Comparison of ENCODE assay signal across 10 cellular contexts in genomic region chr3:159787191-159787590, GRCh38. TPM values are rescaled to one million over a fixed set of nuclear protein-coding genes. Genes with fewer than 3 reads are reported as not detected.
A peak's percentile ranks its signal among the peaks of the same experiment; 100 is the strongest.
DNase-seq lines count a peak whose midpoint lies in the region; ATAC-seq, FAIRE-seq and TF ChIP-seq lines count a peak whose summit lies in the region.
"Had no signal": no experiment of that assay in that cellular context is flagged by ENCODE, and none has a peak within 500 bp of the region (broad histone marks: within the 10 kb centered on the region; RNA-seq: fewer than 3 reads in every experiment).

No MANE protein-coding gene starts in this region.

- no peak for TF ChIP-seq POLR2A in heart left ventricle (IDR thresholded peaks at IDR 0.05)
- no peak for TF ChIP-seq POLR2A in K562 (conservative IDR thresholded peaks at IDR 0.05)

- H3K4me2 ChIP-seq in K562 (ENCODE audit: insufficient read depth, low read length) = no peak overlapping the region

- in situ Hi-C loops in K562 (cut with MboI) = no loop called here
- in situ Hi-C loops in HAP-1 (cut with MboI; ENCODE audit: low sequenced_read_pairs) = no loop called here

- POLR2A ChIA-PET in K562 (lab: Yijun Ruan, JAX) = no interaction called here

- no peaks in the 10 kb centered on the region for H3K36me3 ChIP-seq in heart left ventricle
- no peaks in the 10 kb centered on the region for H3K36me3 ChIP-seq in K562 (ENCODE audit: control insufficient read depth, insufficient read depth, low read length)
- no peaks in the 10 kb centered on the region for H3K36me3 ChIP-seq in HAP-1 (replicated peaks)
- H3K36me3 ChIP-seq: spleen had no signal

- WGBS in heart left ventricle, 4 donors = 64 to 73% (median 69%) methylated on average over 4 of the region's 4 CpGs
- 0% methylated on average over 4 of the region's 4 CpGs for WGBS in K562 (ENCODE audit: insufficient coverage, low coverage, missing lambda C conversion rate)

- H3K9me3 ChIP-seq in heart left ventricle (no peaks in the 10 kb centered on the region), K562 (replicated peaks; ENCODE audit: control insufficient read depth, insufficient read depth, low read depth, low read length) (no peaks in the 10 kb centered on the region), HAP-1 (no peaks in the 10 kb centered on the region)
- H3K9me3 ChIP-seq: spleen had no signal

- BruUV-seq in K562 (replicated peaks; lab: Mats Ljungman, UMichigan) = no TSS peak

- no peak for TF ChIP-seq EP300 in K562 (IDR thresholded peaks at IDR 0.05; ENCODE audit: low read length)

- no peaks in the 10 kb centered on the region for H4K20me1 ChIP-seq in K562 (replicated peaks; ENCODE audit: control insufficient read depth, insufficient read depth, low read length)

- H3K79me2 ChIP-seq in K562 (ENCODE audit: control insufficient read depth, insufficient read depth, low read length) = no peaks in the 10 kb centered on the region

- H3K27me3 ChIP-seq in heart left ventricle = no peaks in the 10 kb centered on the region
- H3K27me3 ChIP-seq in K562 (ENCODE audit: control insufficient read depth in 2 of 2, insufficient read depth in 2 of 2, low read length in 2 of 2) = no peaks in the 10 kb centered on the region
- no peaks in the 10 kb centered on the region for H3K27me3 ChIP-seq in HAP-1 (ENCODE audit: low read depth)
- H3K27me3 ChIP-seq: spleen had no signal

- peak overlapping the region in 3 of 12 donors; percentile 5 to 71 (median 36) for H3K27ac ChIP-seq in heart left ventricle
- no peak overlapping the region for H3K27ac ChIP-seq in K562 (ENCODE audit: extremely low read depth, low read depth, low read length)
- H3K27ac ChIP-seq: spleen had no signal

- no peak overlapping the region for H2AFZ ChIP-seq in K562 (ENCODE audit: low read depth, low read length)

- H3K4me1 ChIP-seq in heart left ventricle (peaks cover 0 to 45% (median 22%) of the 10 kb centered on the region in 12 donors), K562 (replicated peaks in 1 of 2; ENCODE audit: control insufficient read depth in 2 of 2, insufficient read depth in 2 of 2, low read length in 2 of 2) (no peaks in the 10 kb centered on the region), HAP-1 (peaks cover 19% of the 10 kb centered on the region)
- H3K4me1 ChIP-seq: spleen had no signal

- TF ChIP-seq CTCF in heart left ventricle (IDR thresholded peaks at IDR 0.05) = no peak
- no peak for TF ChIP-seq CTCF in K562 (IDR thresholded peaks at IDR 0.05 in 2 of 3, conservative IDR thresholded peaks at IDR 0.05 in 1 of 3; ENCODE audit: insufficient read depth in 2 of 3, low read depth in 1 of 3, low read length in 3 of 3)

- no peaks in the 10 kb centered on the region for H3K9me1 ChIP-seq in K562 (ENCODE audit: control insufficient read depth, insufficient read depth, low read length)

- H3K9ac ChIP-seq in K562 (ENCODE audit: insufficient read depth in 1 of 2, low read depth in 2 of 2, low read length in 2 of 2) = no peak overlapping the region

- no peak for TF ChIP-seq RAD21 in K562 (CRISPR knock-in tag; conservative IDR thresholded peaks at IDR 0.05 in 1 of 2, IDR thresholded peaks at IDR 0.05 in 1 of 2)

- CTCF ChIA-PET in K562 (lab: Yijun Ruan, JAX; ENCODE audit: low intra/inter-chr PET ratio) = no interaction called here

- peak in 3 of 4 donors; percentile 33 to 54 (median 37) for ATAC-seq in heart left ventricle
- no peak for ATAC-seq in K562
- peak; percentile 61 for ATAC-seq in left lobe of liver
- no peak for ATAC-seq in HG03045 (IDR thresholded peaks at IDR 0.05; ENCODE audit: unreplicated experiment)
- ATAC-seq in HG02970 (IDR thresholded peaks at IDR 0.05; ENCODE audit: low FRiP score, unreplicated experiment) = no peak

- H3K4me3 ChIP-seq in heart left ventricle = no peak overlapping the region
- no peak overlapping the region for H3K4me3 ChIP-seq in K562
- H3K4me3 ChIP-seq in HAP-1 = no peak overlapping the region
- H3K4me3 ChIP-seq: spleen had no signal

- no peak for DNase-seq in heart left ventricle
- DNase-seq in cardiac septum (ENCODE audit: low spot score) = no peak
- no peak for DNase-seq in K562 (ENCODE audit: extremely low read depth in 1 of 4, low spot score in 3 of 4)
- DNase-seq in left lobe of liver (ENCODE audit: low spot score) = peak; percentile 68
- DNase-seq in stimulated activated CD4-positive, alpha-beta T cell treated with anti-CD3 and anti-CD28 coated beads, Interleukin-4, amount 100 ng/mL, for 4 hours = no peak
- DNase-seq in HAP-1 (ENCODE audit: low spot score in 2 of 2) = no peak
- DNase-seq: Karpas-422, spleen had no signal

- FAIRE-seq in K562 (lab: Jason Lieb, UNC) = no peak

- intact Hi-C loops in heart left ventricle (cut with DNase I) (no loop called here), cardiac septum (cut with DNase I) (no loop called here), K562 (cut with micrococcal nuclease) (no loop called here)

TF ChIP-seq in K562, 482 proteins besides CTCF, POLR2A, EP300 and RAD21 (continues in another document):
- no peak for TF ChIP-seq HMBOX1 (IDR thresholded peaks at IDR 0.05)
- TF ChIP-seq BRD4 (IDR thresholded peaks at IDR 0.05) = no peak
- TF ChIP-seq ZBTB9 (CRISPR knock-in tag; IDR thresholded peaks at IDR 0.05) = no peak
- TF ChIP-seq ZNF175 (CRISPR knock-in tag; IDR thresholded peaks at IDR 0.05; ENCODE audit: low read depth) = no peak
- TF ChIP-seq CREBBP (IDR thresholded peaks at IDR 0.05; ENCODE audit: low read depth, low read length) = no peak
- peak; percentile 38; the same call in 1 of the 2 replicates for TF ChIP-seq NFE2 (IDR thresholded peaks at IDR 0.05; ENCODE audit: low read depth)
- TF ChIP-seq PBX2 (CRISPR knock-in tag; IDR thresholded peaks at IDR 0.05; ENCODE audit: low read depth) = no peak
- TF ChIP-seq PBX2 (tag; conservative IDR thresholded peaks at IDR 0.05; ENCODE audit: low read depth) = no peak
- TF ChIP-seq HNRNPUL1 (IDR thresholded peaks at IDR 0.05; ENCODE audit: low read length) = no peak
- TF ChIP-seq GTF2F1 (IDR thresholded peaks at IDR 0.05; ENCODE audit: low read depth, low read length) = no peak

RNA-seq across cellular contexts. Expression of gene SCHIP1, which starts 52.5 kb away (rescaled TPM):
- total RNA-seq in heart left ventricle (100 to 1,000 TPM in 1 of 9 donors, 10 to 100 TPM in 8; 38.8 to 137 (median 49.9) TPM), cardiac septum (52.3 TPM), K562 (2014; rRNA removed) (not detected in 2 replicates), K562 (2014; rRNA removed; fragmentation: Illumina TruSeq; extraction: Trizol) (not detected in 2 replicates), K562 (2015; rRNA removed; fragmentation: Illumina TruSeq; extraction: Trizol) (not detected in 2 replicates), K562 (2021) (not detected in 2 replicates), left lobe of liver (2.3 TPM)
- polyA plus RNA-seq in heart left ventricle (100 to 1,000 TPM in 1 of 2 donors, 10 to 100 TPM in 1; 23.8 to 100 TPM), K562 (2011; rRNA removed) (not detected in 2 replicates), K562 (2014; fragmentation: Illumina TruSeq; extraction: Trizol) (not detected in 2 replicates), K562 (2014; fragmentation: Nextera tagmentation; extraction: Ambion mirVana) (not detected), K562 (2014; rRNA removed) (not detected in 2 replicates)
- total RNA-seq in K562 (2011; cell fraction: chromatin; rRNA removed; ENCODE audit: low replicate concordance) = not detected in 2 replicates
- not detected in 2 replicates for total RNA-seq in K562 (2011; cell fraction: nucleolus; rRNA removed)
- total RNA-seq in K562 (2011; cell fraction: nucleoplasm; rRNA removed) = not detected in 2 replicates
- polyA plus RNA-seq in K562 (2011; cell fraction: cytosol; rRNA removed) = not detected in 2 replicates
- polyA plus RNA-seq in K562 (2011; cell fraction: nucleus; rRNA removed) = 0.03 TPM in 1 of 2 replicates, not detected in the other
- polyA plus RNA-seq in K562 (2012) = not detected in 2 replicates
- not detected in 2 replicates for polyA minus RNA-seq in K562 (2011; rRNA and poly(A)+ RNA removed)
- not detected in 2 replicates for polyA minus RNA-seq in K562 (2011; cell fraction: cytosol; rRNA and poly(A)+ RNA removed)
- not detected in 2 replicates for polyA minus RNA-seq in K562 (2011; cell fraction: nucleus; rRNA and poly(A)+ RNA removed)

Comparison
In these comparisons a context has a peak if more than half of its experiments do, and no peak if none do; other contexts are left out.
1. ATAC-seq: peak in heart left ventricle (3 of 4) and left lobe of liver (single experiment); none in K562 (single experiment), HG03045 (single experiment) and HG02970 (single experiment).
2. RNA of gene SCHIP1, which starts 52.5 kb away (total RNA-seq): 52.3 TPM in cardiac septum (single experiment) and 38.8 to 137 TPM in heart left ventricle; 2.3 TPM in left lobe of liver (single experiment) and not detected in K562; every median in the first group is over 10 times any median in the second.